ENCODE assay signal across 9 cellular contexts in the genomic region with DNA sequence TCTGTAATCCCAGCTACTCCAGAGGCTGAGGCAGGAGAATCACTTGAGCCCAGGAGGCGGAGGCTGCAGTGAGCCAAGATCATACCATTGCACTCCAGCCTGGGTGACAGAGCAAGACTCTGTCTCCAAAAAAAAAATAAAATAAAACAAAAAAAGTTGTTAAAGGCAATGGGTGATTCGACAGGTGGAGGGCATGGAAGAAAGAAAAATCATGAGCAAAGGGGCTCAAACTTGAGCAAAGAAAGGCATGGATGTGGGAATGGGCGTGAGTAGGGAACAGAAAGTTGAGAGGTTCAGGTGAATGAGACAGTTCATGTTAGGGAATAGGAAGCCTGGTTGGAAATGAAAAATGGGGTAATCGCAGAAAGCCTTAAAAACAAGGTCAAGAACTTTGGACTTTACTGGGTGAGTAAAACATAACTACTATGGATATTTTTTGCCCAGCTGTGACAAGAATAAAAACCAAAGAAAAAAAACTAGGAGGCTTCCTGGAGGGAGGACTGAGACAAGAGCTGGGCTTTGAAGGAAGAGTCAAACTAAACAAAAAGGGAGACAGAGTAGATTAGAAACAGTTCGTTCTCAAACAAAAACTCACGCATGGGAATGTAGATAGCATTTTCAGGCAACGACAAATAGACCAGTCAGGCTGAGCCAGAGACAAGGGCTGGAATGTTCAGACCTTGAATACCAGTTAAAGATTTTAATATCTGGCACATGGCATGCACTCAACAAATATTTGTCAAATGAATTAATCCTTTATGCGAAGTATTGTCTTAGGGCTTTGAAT. TPM values are rescaled to one million over a fixed set of nuclear protein-coding genes. Genes with fewer than 3 reads are reported as not detected.
A peak's percentile ranks its signal among the peaks of the same experiment; 100 is the strongest.
DNase-seq lines count a peak whose midpoint lies in the region; ATAC-seq and TF ChIP-seq lines count a peak whose summit lies in the region.
"Had no signal": no experiment of that assay in that cellular context is flagged by ENCODE, and none has a peak within 500 bp of the region (broad histone marks: within the 10 kb centered on the region; RNA-seq: fewer than 3 reads in every experiment).

No MANE protein-coding gene starts in this region.

- H3K27me3 Mint-ChIP-seq in Calu3 (ENCODE audit: unreplicated experiment) (no peaks in the 10 kb centered on the region), T-helper 17 cell (no peaks in the 10 kb centered on the region)

- H3K36me3 ChIP-seq in prostate gland: no peaks in the 10 kb centered on the region

- H3K27ac Mint-ChIP-seq in Calu3 (ENCODE audit: unreplicated experiment) (peak overlapping the region; percentile 35), T-helper 17 cell (peak overlapping the region; percentile 84)

- CTCF ChIA-PET in Calu3 (lab: Charles Lee): no interaction called here

- TF ChIP-seq CTCF in Calu3 (IDR thresholded peaks at IDR 0.05; ENCODE audit: unreplicated experiment) (no peak), prostate gland (IDR thresholded peaks at IDR 0.05) (no peak)

- no TSS peak for BruUV-seq in Calu3 (replicated peaks; lab: Mats Ljungman, UMichigan)

- H3K27me3 ChIP-seq in prostate gland (replicated peaks; ENCODE audit: insufficient read depth): no peaks in the 10 kb centered on the region

- H3K4me3 Mint-ChIP-seq in Calu3 (ENCODE audit: low read depth, unreplicated experiment) (peak overlapping the region; percentile 40), T-helper 17 cell (no peak overlapping the region)

- H3K9me3 Mint-ChIP-seq in Calu3 (ENCODE audit: low read depth, unreplicated experiment): no peaks in the 10 kb centered on the region

- peak overlapping the region; percentile 79 to 86 for H3K27ac ChIP-seq in prostate gland

- H3K4me1 Mint-ChIP-seq in Calu3 (ENCODE audit: low read depth, unreplicated experiment) (peaks cover 17% of the 10 kb centered on the region), T-helper 17 cell (peaks cover 14% of the 10 kb centered on the region)

- no peak overlapping the region for H3K4me3 ChIP-seq in prostate gland

- no peaks in the 10 kb centered on the region for H3K9me3 ChIP-seq in T-helper 17 cell (ENCODE audit: control insufficient read depth, low read length, poor library complexity, severe bottlenecking)
- no peaks in the 10 kb centered on the region for H3K9me3 ChIP-seq in prostate gland

- H3K36me3 Mint-ChIP-seq in Calu3 (ENCODE audit: insufficient read depth, unreplicated experiment) (peaks cover 12% of the 10 kb centered on the region), T-helper 17 cell (ENCODE audit: low read depth) (peaks cover 4% of the 10 kb centered on the region)

- TF ChIP-seq POLR2A in prostate gland (IDR thresholded peaks at IDR 0.05): no peak

- ATAC-seq in T-helper 17 cell: no peak
- no peak for ATAC-seq in HG03521 (IDR thresholded peaks at IDR 0.05; ENCODE audit: unreplicated experiment)
- no peak for ATAC-seq in HG02970 (IDR thresholded peaks at IDR 0.05; ENCODE audit: low FRiP score, unreplicated experiment)

- H3K4me1 ChIP-seq in prostate gland (replicated peaks): peaks cover 6% of the 10 kb centered on the region

- intact Hi-C loops in Calu3 (cut with micrococcal nuclease; ENCODE audit: unreplicated experiment): loop anchor here (5.0 kb wide), 1 partner anchor 82 kb away; a partner anchor contains a TSS
- intact Hi-C loops in prostate gland (cut with DNase I): no loop called here

- WGBS in prostate gland: 43% methylated on average over 8 of the region's 8 CpGs

- peak; percentile 26 for DNase-seq in Calu3
- no peak for DNase-seq in T-helper 17 cell
- peak; percentile 8 for DNase-seq in globus pallidus (ENCODE audit: low spot score)
- DNase-seq in prostate gland (ENCODE audit: low spot score): peak; percentile 59
- no peak for DNase-seq in stimulated activated naive CD4-positive, alpha-beta T cell treated with Interleukin-2 at 50 U/mL for 16 hours (lab: John Stamatoyannopoulos, UW)
- DNase-seq in NCI-H2196 treated with DMSO at 0.1 percent for 48 hours (lab: John Stamatoyannopoulos, UW; ENCODE audit: unreplicated experiment): no peak
- DNase-seq: activated CD4-positive, alpha-beta T cell treated with anti-CD3 and anti-CD28 coated beads, Interleukin-2, amount 50 U/mL, for 4 hours had no signal

RNA-seq across cellular contexts. Expression of a gene that starts 18.8 kb away (rescaled TPM):
- total RNA-seq in Calu3 (2022) (33.6 and 35.4 TPM in 2 replicates), T-helper 17 cell (10 to 100 TPM; 21.9 to 23.3 TPM), prostate gland (10 to 100 TPM; 89.0 to 94.5 TPM)

RNA-seq across cellular contexts. Expression of a gene that starts 22.0 kb away (rescaled TPM):
- total RNA-seq in Calu3 (2022): 50.3 and 51.2 TPM in 2 replicates
- total RNA-seq in T-helper 17 cell: 1,000 to 10,000 TPM in 1 of 2 donors, 100 to 1,000 TPM in 1; 870 to 1,080 TPM
- total RNA-seq in prostate gland: 100 to 1,000 TPM in 1 of 2 donors, 10 to 100 TPM in 1; 74.9 to 161 TPM

RNA-seq across cellular contexts. Expression of a gene that starts 56.9 kb away (rescaled TPM):
- total RNA-seq in Calu3 (2022) (1.6 and 2.1 TPM in 2 replicates), T-helper 17 cell (under 1 TPM in 1 of 2 donors, not detected in 1; 0.63 TPM), prostate gland (1 to 10 TPM in 1 of 2 donors, under 1 TPM in 1; 0.18 to 8.6 TPM)

RNA-seq across cellular contexts. Expression of a gene that starts 57.7 kb away (rescaled TPM):
- total RNA-seq in Calu3 (2022) (68.9 and 76.4 TPM in 2 replicates), T-helper 17 cell (10 to 100 TPM; 12.2 to 18.7 TPM), prostate gland (10 to 100 TPM; 24.3 to 28.2 TPM)

Comparison
In these comparisons a context has a peak if more than half of its experiments do, and no peak if none do; other contexts are left out.
1. DNase-seq: peak in Calu3 (single experiment), globus pallidus (single experiment) and prostate gland (single experiment); none in T-helper 17 cell (0 of 3), stimulated activated naive CD4-positive, alpha-beta T cell treated with Interleukin-2 at 50 U/mL for 16 hours (single experiment) and NCI-H2196 treated with DMSO at 0.1 percent for 48 hours (single experiment).
2. RNA of a gene that starts 22.0 kb away (total RNA-seq): 870 to 1,080 TPM in T-helper 17 cell; 74.9 to 161 TPM in prostate gland and 50.3 to 51.2 TPM in Calu3; every median in the first group is over 4 times any median in the second.